Comparison of ENCODE assay signal across 13 cellular contexts in genomic region chr15:58900628-58901027, GRCh38. TPM values are rescaled to one million over a fixed set of nuclear protein-coding genes. Genes with fewer than 3 reads are reported as not detected.
DNase-seq lines count a peak whose midpoint lies in the region; ATAC-seq and TF ChIP-seq lines count a peak whose summit lies in the region.
"Had no signal": no experiment of that assay in that cellular context is flagged by ENCODE, and none has a peak within 500 bp of the region (broad histone marks: within the 10 kb centered on the region; RNA-seq: fewer than 3 reads in every experiment).

No MANE protein-coding gene starts in this region.

- H3K9me3 Mint-ChIP-seq in stimulated activated naive CD8-positive, alpha-beta T cell treated with anti-CD3 and anti-CD28 coated beads, Interleukin-15, Interleukin-2, amounts not matched to agents 100 ng/mL and 50 ng/mL, for 24 hours = no peaks in the 10 kb centered on the region
- no peaks in the 10 kb centered on the region for H3K9me3 Mint-ChIP-seq in stimulated activated naive CD8-positive, alpha-beta T cell treated with anti-CD3 and anti-CD28 coated beads, Interleukin-15, amount 100 ng/mL, for 72 hours
- no peaks in the 10 kb centered on the region for H3K9me3 Mint-ChIP-seq in WTC11
- H3K9me3 Mint-ChIP-seq: CD4-positive, alpha-beta T cell; HFFc6 had no signal

- POLR2A ChIA-PET in WTC11 (lab: Charles Lee) = interaction anchor here (0.6 kb wide), 1 partner anchor 171 kb away, joined by 5 read pairs; no protein-coding TSS in a partner anchor

- ATAC-seq in stimulated activated naive CD8-positive, alpha-beta T cell treated with anti-CD3 and anti-CD28 coated beads, Interleukin-15, amount 100 ng/mL, for 72 hours = no peak
- ATAC-seq in WTC11 (no peak), left lobe of liver (peak; percentile 36), GM21786 (IDR thresholded peaks at IDR 0.05; ENCODE audit: unreplicated experiment) (no peak)
- ATAC-seq: GM12878 had no signal

- peak overlapping the region; percentile 36 for H3K27ac Mint-ChIP-seq in stimulated activated naive CD8-positive, alpha-beta T cell treated with anti-CD3 and anti-CD28 coated beads, Interleukin-15, Interleukin-2, amounts not matched to agents 100 ng/mL and 50 ng/mL, for 24 hours
- no peak overlapping the region for H3K27ac Mint-ChIP-seq in stimulated activated naive CD8-positive, alpha-beta T cell treated with anti-CD3 and anti-CD28 coated beads, Interleukin-15, amount 100 ng/mL, for 72 hours
- H3K27ac Mint-ChIP-seq in WTC11 = peak overlapping the region; percentile 9; the same call in 1 of the 2 replicates
- H3K27ac Mint-ChIP-seq: B cell, HFFc6 had no signal

- CTCF ChIA-PET in WTC11 (lab: Charles Lee) = no interaction called here

- H3K36me3 Mint-ChIP-seq in stimulated activated naive CD8-positive, alpha-beta T cell treated with anti-CD3 and anti-CD28 coated beads, Interleukin-15, Interleukin-2, amounts not matched to agents 100 ng/mL and 50 ng/mL, for 24 hours (ENCODE audit: low read depth) = peaks cover 44% of the 10 kb centered on the region
- peaks cover 53% of the 10 kb centered on the region for H3K36me3 Mint-ChIP-seq in WTC11

- peaks cover 5% of the 10 kb centered on the region for H3K4me1 Mint-ChIP-seq in stimulated activated naive CD8-positive, alpha-beta T cell treated with anti-CD3 and anti-CD28 coated beads, Interleukin-15, Interleukin-2, amounts not matched to agents 100 ng/mL and 50 ng/mL, for 24 hours (ENCODE audit: low read depth)
- peaks cover 5% of the 10 kb centered on the region for H3K4me1 Mint-ChIP-seq in stimulated activated naive CD8-positive, alpha-beta T cell treated with anti-CD3 and anti-CD28 coated beads, Interleukin-15, amount 100 ng/mL, for 72 hours
- no peaks in the 10 kb centered on the region for H3K4me1 Mint-ChIP-seq in WTC11
- H3K4me1 Mint-ChIP-seq: B cell had no signal

- TF ChIP-seq CTCF in WTC11 (IDR thresholded peaks at IDR 0.05) = no peak

- no peak for DNase-seq in stimulated activated naive CD8-positive, alpha-beta T cell treated with anti-CD3 and anti-CD28 coated beads, Interleukin-15, amount 100 ng/mL, for 72 hours
- DNase-seq in WTC11 (ENCODE audit: low spot score) (no peak), left lobe of liver (ENCODE audit: low spot score) (no peak), NCI-H82 treated with DMSO at 0.1 percent for 48 hours (lab: John Stamatoyannopoulos, UW; ENCODE audit: unreplicated experiment) (no peak)
- no peak for DNase-seq in stimulated activated CD4-positive, alpha-beta T cell treated with anti-CD3 and anti-CD28 coated beads, Interleukin-2, amount 100 ng/mL, for 48 hours
- DNase-seq: C1 segment of cervical spinal cord; CD4-positive, alpha-beta T cell; DMS79; HFFc6 had no signal

- no peak overlapping the region for H3K4me3 Mint-ChIP-seq in stimulated activated naive CD8-positive, alpha-beta T cell treated with anti-CD3 and anti-CD28 coated beads, Interleukin-15, Interleukin-2, amounts not matched to agents 100 ng/mL and 50 ng/mL, for 24 hours
- no peak overlapping the region for H3K4me3 Mint-ChIP-seq in stimulated activated naive CD8-positive, alpha-beta T cell treated with anti-CD3 and anti-CD28 coated beads, Interleukin-15, amount 100 ng/mL, for 72 hours
- no peak overlapping the region for H3K4me3 Mint-ChIP-seq in WTC11
- H3K4me3 Mint-ChIP-seq: B cell; CD4-positive, alpha-beta T cell; HFFc6 had no signal

- no peaks in the 10 kb centered on the region for H3K27me3 Mint-ChIP-seq in stimulated activated naive CD8-positive, alpha-beta T cell treated with anti-CD3 and anti-CD28 coated beads, Interleukin-15, Interleukin-2, amounts not matched to agents 100 ng/mL and 50 ng/mL, for 24 hours
- no peaks in the 10 kb centered on the region for H3K27me3 Mint-ChIP-seq in stimulated activated naive CD8-positive, alpha-beta T cell treated with anti-CD3 and anti-CD28 coated beads, Interleukin-15, amount 100 ng/mL, for 72 hours
- no peaks in the 10 kb centered on the region for H3K27me3 Mint-ChIP-seq in WTC11 (ENCODE audit: low read depth)
- H3K27me3 Mint-ChIP-seq: B cell; CD4-positive, alpha-beta T cell had no signal

TF ChIP-seq in WTC11, 78 proteins besides CTCF, POLR2A, EP300 and RAD21:
- TF ChIP-seq, protein P1, sequence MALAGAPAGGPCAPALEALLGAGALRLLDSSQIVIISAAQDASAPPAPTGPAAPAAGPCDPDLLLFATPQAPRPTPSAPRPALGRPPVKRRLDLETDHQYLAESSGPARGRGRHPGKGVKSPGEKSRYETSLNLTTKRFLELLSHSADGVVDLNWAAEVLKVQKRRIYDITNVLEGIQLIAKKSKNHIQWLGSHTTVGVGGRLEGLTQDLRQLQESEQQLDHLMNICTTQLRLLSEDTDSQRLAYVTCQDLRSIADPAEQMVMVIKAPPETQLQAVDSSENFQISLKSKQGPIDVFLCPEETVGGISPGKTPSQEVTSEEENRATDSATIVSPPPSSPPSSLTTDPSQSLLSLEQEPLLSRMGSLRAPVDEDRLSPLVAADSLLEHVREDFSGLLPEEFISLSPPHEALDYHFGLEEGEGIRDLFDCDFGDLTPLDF (CRISPR knock-in tag; IDR thresholded peaks at IDR 0.05) = no peak
- TF ChIP-seq FOXP1 (CRISPR knock-in tag; IDR thresholded peaks at IDR 0.05; ENCODE audit: borderline replicate concordance) = no peak
- TF ChIP-seq HMGXB4 (CRISPR knock-in tag; IDR thresholded peaks at IDR 0.05) = no peak
- no peak for TF ChIP-seq PREB (CRISPR knock-in tag; IDR thresholded peaks at IDR 0.05; ENCODE audit: borderline replicate concordance)
- no peak for TF ChIP-seq ETV6 (CRISPR knock-in tag; IDR thresholded peaks at IDR 0.05)
- TF ChIP-seq, protein P2, sequence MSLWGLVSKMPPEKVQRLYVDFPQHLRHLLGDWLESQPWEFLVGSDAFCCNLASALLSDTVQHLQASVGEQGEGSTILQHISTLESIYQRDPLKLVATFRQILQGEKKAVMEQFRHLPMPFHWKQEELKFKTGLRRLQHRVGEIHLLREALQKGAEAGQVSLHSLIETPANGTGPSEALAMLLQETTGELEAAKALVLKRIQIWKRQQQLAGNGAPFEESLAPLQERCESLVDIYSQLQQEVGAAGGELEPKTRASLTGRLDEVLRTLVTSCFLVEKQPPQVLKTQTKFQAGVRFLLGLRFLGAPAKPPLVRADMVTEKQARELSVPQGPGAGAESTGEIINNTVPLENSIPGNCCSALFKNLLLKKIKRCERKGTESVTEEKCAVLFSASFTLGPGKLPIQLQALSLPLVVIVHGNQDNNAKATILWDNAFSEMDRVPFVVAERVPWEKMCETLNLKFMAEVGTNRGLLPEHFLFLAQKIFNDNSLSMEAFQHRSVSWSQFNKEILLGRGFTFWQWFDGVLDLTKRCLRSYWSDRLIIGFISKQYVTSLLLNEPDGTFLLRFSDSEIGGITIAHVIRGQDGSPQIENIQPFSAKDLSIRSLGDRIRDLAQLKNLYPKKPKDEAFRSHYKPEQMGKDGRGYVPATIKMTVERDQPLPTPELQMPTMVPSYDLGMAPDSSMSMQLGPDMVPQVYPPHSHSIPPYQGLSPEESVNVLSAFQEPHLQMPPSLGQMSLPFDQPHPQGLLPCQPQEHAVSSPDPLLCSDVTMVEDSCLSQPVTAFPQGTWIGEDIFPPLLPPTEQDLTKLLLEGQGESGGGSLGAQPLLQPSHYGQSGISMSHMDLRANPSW (CRISPR knock-in tag; conservative IDR thresholded peaks at IDR 0.05; ENCODE audit: low read depth) = no peak
- TF ChIP-seq NFYB (CRISPR knock-in tag; conservative IDR thresholded peaks at IDR 0.05; ENCODE audit: low read depth) = no peak
- no peak for TF ChIP-seq TCF7 (CRISPR knock-in tag; IDR thresholded peaks at IDR 0.05; ENCODE audit: low read depth)
- TF ChIP-seq ZNF396 (CRISPR knock-in tag; IDR thresholded peaks at IDR 0.05; ENCODE audit: borderline replicate concordance) = no peak
- no peak for TF ChIP-seq ZNF317 (CRISPR knock-in tag; IDR thresholded peaks at IDR 0.05; ENCODE audit: borderline replicate concordance, low read depth)
- TF ChIP-seq ZNF121 (CRISPR knock-in tag; IDR thresholded peaks at IDR 0.05) = no peak
- TF ChIP-seq, protein P3, sequence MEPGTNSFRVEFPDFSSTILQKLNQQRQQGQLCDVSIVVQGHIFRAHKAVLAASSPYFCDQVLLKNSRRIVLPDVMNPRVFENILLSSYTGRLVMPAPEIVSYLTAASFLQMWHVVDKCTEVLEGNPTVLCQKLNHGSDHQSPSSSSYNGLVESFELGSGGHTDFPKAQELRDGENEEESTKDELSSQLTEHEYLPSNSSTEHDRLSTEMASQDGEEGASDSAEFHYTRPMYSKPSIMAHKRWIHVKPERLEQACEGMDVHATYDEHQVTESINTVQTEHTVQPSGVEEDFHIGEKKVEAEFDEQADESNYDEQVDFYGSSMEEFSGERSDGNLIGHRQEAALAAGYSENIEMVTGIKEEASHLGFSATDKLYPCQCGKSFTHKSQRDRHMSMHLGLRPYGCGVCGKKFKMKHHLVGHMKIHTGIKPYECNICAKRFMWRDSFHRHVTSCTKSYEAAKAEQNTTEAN (CRISPR knock-in tag; IDR thresholded peaks at IDR 0.05) = no peak
TF ChIP-seq in WTC11: peak in this region for 0.

RNA-seq across cellular contexts. Expression of gene SLTM, which starts 32.9 kb away (rescaled TPM):
- total RNA-seq in WTC11 (2021) = 106 to 126 TPM (median 107 TPM) in 3 replicates
- total RNA-seq in left lobe of liver = 38.7 TPM

Comparison
In these comparisons a context has a peak if more than half of its experiments do, and no peak if none do; other contexts are left out.
1. H3K27ac Mint-ChIP-seq: peak in stimulated activated naive CD8-positive, alpha-beta T cell treated with anti-CD3 and anti-CD28 coated beads, Interleukin-15, Interleukin-2, amounts not matched to agents 100 ng/mL and 50 ng/mL, for 24 hours (single experiment) and WTC11 (single experiment); none in stimulated activated naive CD8-positive, alpha-beta T cell treated with anti-CD3 and anti-CD28 coated beads, Interleukin-15, amount 100 ng/mL, for 72 hours (0 of 2).